ENCODE assay signal across 8 cellular contexts in the genomic region with DNA sequence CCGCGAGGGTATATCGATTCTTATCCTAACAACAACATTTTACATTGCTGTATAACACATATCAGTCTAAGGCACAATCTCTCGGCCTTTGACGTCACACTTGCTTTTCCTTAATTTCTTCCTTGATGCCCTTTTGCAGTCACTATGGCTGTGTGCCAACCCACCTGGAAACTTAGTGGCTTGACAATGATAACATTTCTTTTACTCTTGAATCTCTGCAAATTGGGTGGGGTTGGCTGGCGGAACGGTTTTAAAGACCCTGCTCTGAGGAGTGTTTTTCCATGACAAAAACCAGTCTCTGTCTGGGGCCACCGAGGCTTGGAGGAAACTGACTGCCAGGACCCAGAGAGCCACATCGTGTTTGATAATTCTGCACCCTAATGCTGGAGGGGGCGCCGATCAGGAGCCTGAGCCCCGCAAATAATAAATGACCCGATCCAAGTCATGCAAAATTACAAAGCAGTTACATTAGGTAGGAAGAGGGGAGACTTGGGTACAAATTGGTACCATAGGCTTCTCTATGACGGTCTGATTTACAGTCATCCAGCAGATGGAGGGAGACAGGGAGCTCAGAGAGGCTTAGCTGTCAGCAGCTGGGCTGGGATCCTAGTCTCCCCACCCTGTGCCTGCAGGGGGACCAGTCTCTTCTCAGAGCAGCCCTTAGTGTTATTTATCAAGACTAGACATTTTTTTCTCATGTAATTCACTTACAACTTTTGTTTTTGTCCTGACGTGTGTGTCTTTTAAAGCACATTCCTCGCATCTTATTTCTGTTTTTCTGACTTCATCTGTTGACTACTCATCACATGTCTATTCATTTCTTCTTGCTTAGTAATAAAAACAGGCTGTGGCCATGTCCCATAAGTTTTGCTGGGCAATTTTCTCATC.
DNase-seq lines count a peak whose midpoint lies in the region; ATAC-seq, FAIRE-seq and TF ChIP-seq lines count a peak whose summit lies in the region.

No MANE protein-coding gene starts in this region.

- H3K4me1 ChIP-seq in Peyer's patch, result peaks cover 0 to 26% (median 9%) of the 10 kb centered on the region in 4 donors

- H3K27ac Mint-ChIP-seq in activated naive CD4-positive, alpha-beta T cell treated with anti-CD3 and anti-CD28 coated beads, Interleukin-2, amount 50 U/mL, for 24 hours, result peak overlapping the region; percentile 36
- no peak overlapping the region for H3K27ac Mint-ChIP-seq in WTC11

- no peak for FAIRE-seq in urothelium cell line (lab: Jason Lieb, UNC)

- H3K4me3 ChIP-seq in Peyer's patch, result no peak overlapping the region

- ATAC-seq in WTC11 (peak; percentile 68), left ventricle myocardium superior (peak; percentile 68), HG03159 (IDR thresholded peaks at IDR 0.05; ENCODE audit: unreplicated experiment) (no peak)

- no peaks in the 10 kb centered on the region for H3K27me3 ChIP-seq in Peyer's patch

- intact Hi-C loops in left ventricle myocardium superior (cut with micrococcal nuclease), result no loop called here

- no peaks in the 10 kb centered on the region for H3K36me3 ChIP-seq in Peyer's patch

- no peaks in the 10 kb centered on the region for H3K27me3 Mint-ChIP-seq in activated naive CD4-positive, alpha-beta T cell treated with anti-CD3 and anti-CD28 coated beads, Interleukin-2, amount 50 U/mL, for 24 hours
- H3K27me3 Mint-ChIP-seq in WTC11 (ENCODE audit: low read depth), result peaks cover 22% of the 10 kb centered on the region

- H3K27ac ChIP-seq in Peyer's patch, result peak overlapping the region in 2 of 4 donors; percentile 12 to 48

- no peaks in the 10 kb centered on the region for H3K36me3 Mint-ChIP-seq in activated naive CD4-positive, alpha-beta T cell treated with anti-CD3 and anti-CD28 coated beads, Interleukin-2, amount 50 U/mL, for 24 hours
- H3K36me3 Mint-ChIP-seq in WTC11, result no peaks in the 10 kb centered on the region

- H3K9me3 ChIP-seq in Peyer's patch, result no peaks in the 10 kb centered on the region

- no peak for TF ChIP-seq POLR2A in Peyer's patch (IDR thresholded peaks at IDR 0.05)

- CTCF ChIA-PET in WTC11 (lab: Charles Lee), result interaction anchor here (0.6 to 8.3 kb wide), 9 partner anchors 12 to 313 kb away, joined by 3 to 99 read pairs (median 4); no protein-coding TSS in a partner anchor

- peaks cover 41% of the 10 kb centered on the region for H3K4me1 Mint-ChIP-seq in activated naive CD4-positive, alpha-beta T cell treated with anti-CD3 and anti-CD28 coated beads, Interleukin-2, amount 50 U/mL, for 24 hours
- peaks cover 6% of the 10 kb centered on the region for H3K4me1 Mint-ChIP-seq in WTC11

- peak overlapping the region; percentile 64 for H3K4me3 Mint-ChIP-seq in activated naive CD4-positive, alpha-beta T cell treated with anti-CD3 and anti-CD28 coated beads, Interleukin-2, amount 50 U/mL, for 24 hours
- H3K4me3 Mint-ChIP-seq in WTC11, result peak overlapping the region; percentile 3; the same call in 1 of the 2 replicates

- H3K9me3 Mint-ChIP-seq in activated naive CD4-positive, alpha-beta T cell treated with anti-CD3 and anti-CD28 coated beads, Interleukin-2, amount 50 U/mL, for 24 hours, result no peaks in the 10 kb centered on the region
- H3K9me3 Mint-ChIP-seq in WTC11, result no peaks in the 10 kb centered on the region

- POLR2A ChIA-PET in WTC11 (lab: Charles Lee), result no interaction called here

- TF ChIP-seq CTCF in WTC11 (IDR thresholded peaks at IDR 0.05) (no peak), Peyer's patch (IDR thresholded peaks at IDR 0.05) (no peak)

- no peak for DNase-seq in activated naive CD4-positive, alpha-beta T cell treated with anti-CD3 and anti-CD28 coated beads, Interleukin-2, amount 50 U/mL, for 16 hours
- DNase-seq in WTC11 (ENCODE audit: low spot score), result no peak
- DNase-seq in left ventricle myocardium superior, result peak; percentile 59
- DNase-seq in urothelium cell line (ENCODE audit: low spot score), result peak; percentile 48
- no peak for DNase-seq in Peyer's patch
- DNase-seq in NCI-H2196 (lab: John Stamatoyannopoulos, UW; ENCODE audit: unreplicated experiment), result no peak

TF ChIP-seq in WTC11, 78 proteins besides CTCF, POLR2A, EP300 and RAD21:
- TF ChIP-seq ATF1 (CRISPR knock-in tag; IDR thresholded peaks at IDR 0.05) (no peak), ZNF317 (CRISPR knock-in tag; IDR thresholded peaks at IDR 0.05; ENCODE audit: borderline replicate concordance, low read depth) (no peak), ZNF396 (CRISPR knock-in tag; IDR thresholded peaks at IDR 0.05; ENCODE audit: borderline replicate concordance) (no peak), CREM (CRISPR knock-in tag; IDR thresholded peaks at IDR 0.05) (no peak), ZBTB43 (CRISPR knock-in tag; IDR thresholded peaks at IDR 0.05) (no peak), GTF2I (CRISPR knock-in tag; conservative IDR thresholded peaks at IDR 0.05) (no peak), TEAD4 (CRISPR knock-in tag; IDR thresholded peaks at IDR 0.05) (no peak)
TF ChIP-seq in WTC11: peak in this region for 0.

Comparison
In these comparisons a context has a peak if more than half of its experiments do, and no peak if none do; other contexts are left out.
1. DNase-seq: peak in left ventricle myocardium superior (single experiment) and urothelium cell line (single experiment); none in activated naive CD4-positive, alpha-beta T cell treated with anti-CD3 and anti-CD28 coated beads, Interleukin-2, amount 50 U/mL, for 16 hours (single experiment), WTC11 (single experiment), Peyer's patch (0 of 3) and NCI-H2196 (single experiment).